ENCODE assay signal across 8 cellular contexts in genomic region chr19:46000497-46001246, GRCh38. TPM values are rescaled to one million over a fixed set of nuclear protein-coding genes. Genes with fewer than 3 reads are reported as not detected.
DNase-seq lines count a peak whose midpoint lies in the region; ATAC-seq and TF ChIP-seq lines count a peak whose summit lies in the region.

No MANE protein-coding gene starts in this region.

- H3K4me3 Mint-ChIP-seq in WTC11 = peak overlapping the region; percentile 85

- no peak for TF ChIP-seq POLR2A in uterus (IDR thresholded peaks at IDR 0.05)

- TF ChIP-seq CTCF in WTC11 (IDR thresholded peaks at IDR 0.05) (no peak), brain microvascular endothelial cell (IDR thresholded peaks at IDR 0.05; ENCODE audit: low read depth, low read length, missing control alignments) (no peak), uterus (IDR thresholded peaks at IDR 0.05) (no peak)

- H3K9me3 Mint-ChIP-seq in WTC11 = no peaks in the 10 kb centered on the region

- peaks cover 11% of the 10 kb centered on the region for H3K36me3 Mint-ChIP-seq in WTC11

- CTCF ChIA-PET in WTC11 (lab: Charles Lee) = no interaction called here

- peaks cover 6% of the 10 kb centered on the region; the same call in 1 of the 2 replicates for H3K27me3 Mint-ChIP-seq in WTC11 (ENCODE audit: low read depth)

- POLR2A ChIA-PET in WTC11 (lab: Charles Lee) = no interaction called here

- peaks cover 0 to 7% of the 10 kb centered on the region in 2 donors for H3K4me1 ChIP-seq in uterus

- H3K4me1 Mint-ChIP-seq in WTC11 = peaks cover 22% of the 10 kb centered on the region

- no peaks in the 10 kb centered on the region for H3K9me3 ChIP-seq in uterus

- H3K36me3 ChIP-seq in brain microvascular endothelial cell (replicated peaks) = peaks cover 2% of the 10 kb centered on the region
- no peaks in the 10 kb centered on the region for H3K36me3 ChIP-seq in uterus

- ATAC-seq in HG02870 (IDR thresholded peaks at IDR 0.05; ENCODE audit: unreplicated experiment) (peak; percentile 50), WTC11 (peak; percentile 84), left colon (peak; percentile 96)

- intact Hi-C loops in left colon (cut with DNase I, micrococcal nuclease) = no loop called here
- intact Hi-C loops in uterus (cut with DNase I; ENCODE audit: low total_unique reads) = no loop called here

- H3K27me3 ChIP-seq in brain microvascular endothelial cell (replicated peaks) (no peaks in the 10 kb centered on the region), uterus (no peaks in the 10 kb centered on the region)

- 0 out of 2 replicates have a peak overlapping the region, but pooled peaks have one; percentile 41 for H3K27ac Mint-ChIP-seq in WTC11

- H3K27ac ChIP-seq in brain microvascular endothelial cell (no peak overlapping the region), uterus (no peak overlapping the region)

- DNase-seq in WTC11 (ENCODE audit: low spot score) (peak; percentile 74), brain microvascular endothelial cell (no peak), left colon (peak; percentile 58 to 84), uterus (no peak), HCEC 1CT (no peak), cortex of kidney (lab: John Stamatoyannopoulos, UW) (no peak)
- DNase-seq in stimulated activated CD8-positive, alpha-beta memory T cell treated with anti-CD3 and anti-CD28 coated beads, Interleukin-15, amount 100 ng/mL, for 1 hour (ENCODE audit: low read depth) = peak; percentile 57

- in situ Hi-C loops in brain microvascular endothelial cell (cut with HindIII; ENCODE audit: low pct_ligation_motif_present, low sequenced_read_pairs) = no loop called here

- H3K4me3 ChIP-seq in brain microvascular endothelial cell (ENCODE audit: low read depth, low read length) = peak overlapping the region; percentile 17
- no peak overlapping the region for H3K4me3 ChIP-seq in uterus

TF ChIP-seq in WTC11, 78 proteins besides CTCF, POLR2A, EP300 and RAD21:
- TF ChIP-seq, protein P1, sequence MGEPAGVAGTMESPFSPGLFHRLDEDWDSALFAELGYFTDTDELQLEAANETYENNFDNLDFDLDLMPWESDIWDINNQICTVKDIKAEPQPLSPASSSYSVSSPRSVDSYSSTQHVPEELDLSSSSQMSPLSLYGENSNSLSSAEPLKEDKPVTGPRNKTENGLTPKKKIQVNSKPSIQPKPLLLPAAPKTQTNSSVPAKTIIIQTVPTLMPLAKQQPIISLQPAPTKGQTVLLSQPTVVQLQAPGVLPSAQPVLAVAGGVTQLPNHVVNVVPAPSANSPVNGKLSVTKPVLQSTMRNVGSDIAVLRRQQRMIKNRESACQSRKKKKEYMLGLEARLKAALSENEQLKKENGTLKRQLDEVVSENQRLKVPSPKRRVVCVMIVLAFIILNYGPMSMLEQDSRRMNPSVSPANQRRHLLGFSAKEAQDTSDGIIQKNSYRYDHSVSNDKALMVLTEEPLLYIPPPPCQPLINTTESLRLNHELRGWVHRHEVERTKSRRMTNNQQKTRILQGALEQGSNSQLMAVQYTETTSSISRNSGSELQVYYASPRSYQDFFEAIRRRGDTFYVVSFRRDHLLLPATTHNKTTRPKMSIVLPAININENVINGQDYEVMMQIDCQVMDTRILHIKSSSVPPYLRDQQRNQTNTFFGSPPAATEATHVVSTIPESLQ (CRISPR knock-in tag; IDR thresholded peaks at IDR 0.05) = no peak
- TF ChIP-seq ZNF232 (CRISPR knock-in tag; IDR thresholded peaks at IDR 0.05) (no peak), GABPB1 (CRISPR knock-in tag; IDR thresholded peaks at IDR 0.05) (no peak), JUN (CRISPR knock-in tag; IDR thresholded peaks at IDR 0.05) (no peak), FOXP1 (CRISPR knock-in tag; IDR thresholded peaks at IDR 0.05; ENCODE audit: borderline replicate concordance) (no peak), SP1 (CRISPR knock-in tag; conservative IDR thresholded peaks at IDR 0.05) (peak; percentile 55), ATF3 (CRISPR knock-in tag; conservative IDR thresholded peaks at IDR 0.05) (no peak)
- TF ChIP-seq, protein P2, sequence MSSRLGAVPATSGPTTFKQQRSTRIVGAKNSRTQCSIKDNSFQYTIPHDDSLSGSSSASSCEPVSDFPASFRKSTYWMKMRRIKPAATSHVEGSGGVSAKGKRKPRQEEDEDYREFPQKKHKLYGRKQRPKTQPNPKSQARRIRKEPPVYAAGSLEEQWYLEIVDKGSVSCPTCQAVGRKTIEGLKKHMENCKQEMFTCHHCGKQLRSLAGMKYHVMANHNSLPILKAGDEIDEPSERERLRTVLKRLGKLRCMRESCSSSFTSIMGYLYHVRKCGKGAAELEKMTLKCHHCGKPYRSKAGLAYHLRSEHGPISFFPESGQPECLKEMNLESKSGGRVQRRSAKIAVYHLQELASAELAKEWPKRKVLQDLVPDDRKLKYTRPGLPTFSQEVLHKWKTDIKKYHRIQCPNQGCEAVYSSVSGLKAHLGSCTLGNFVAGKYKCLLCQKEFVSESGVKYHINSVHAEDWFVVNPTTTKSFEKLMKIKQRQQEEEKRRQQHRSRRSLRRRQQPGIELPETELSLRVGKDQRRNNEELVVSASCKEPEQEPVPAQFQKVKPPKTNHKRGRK (CRISPR knock-in tag; IDR thresholded peaks at IDR 0.05; ENCODE audit: borderline replicate concordance) = no peak
- TF ChIP-seq, protein P3, sequence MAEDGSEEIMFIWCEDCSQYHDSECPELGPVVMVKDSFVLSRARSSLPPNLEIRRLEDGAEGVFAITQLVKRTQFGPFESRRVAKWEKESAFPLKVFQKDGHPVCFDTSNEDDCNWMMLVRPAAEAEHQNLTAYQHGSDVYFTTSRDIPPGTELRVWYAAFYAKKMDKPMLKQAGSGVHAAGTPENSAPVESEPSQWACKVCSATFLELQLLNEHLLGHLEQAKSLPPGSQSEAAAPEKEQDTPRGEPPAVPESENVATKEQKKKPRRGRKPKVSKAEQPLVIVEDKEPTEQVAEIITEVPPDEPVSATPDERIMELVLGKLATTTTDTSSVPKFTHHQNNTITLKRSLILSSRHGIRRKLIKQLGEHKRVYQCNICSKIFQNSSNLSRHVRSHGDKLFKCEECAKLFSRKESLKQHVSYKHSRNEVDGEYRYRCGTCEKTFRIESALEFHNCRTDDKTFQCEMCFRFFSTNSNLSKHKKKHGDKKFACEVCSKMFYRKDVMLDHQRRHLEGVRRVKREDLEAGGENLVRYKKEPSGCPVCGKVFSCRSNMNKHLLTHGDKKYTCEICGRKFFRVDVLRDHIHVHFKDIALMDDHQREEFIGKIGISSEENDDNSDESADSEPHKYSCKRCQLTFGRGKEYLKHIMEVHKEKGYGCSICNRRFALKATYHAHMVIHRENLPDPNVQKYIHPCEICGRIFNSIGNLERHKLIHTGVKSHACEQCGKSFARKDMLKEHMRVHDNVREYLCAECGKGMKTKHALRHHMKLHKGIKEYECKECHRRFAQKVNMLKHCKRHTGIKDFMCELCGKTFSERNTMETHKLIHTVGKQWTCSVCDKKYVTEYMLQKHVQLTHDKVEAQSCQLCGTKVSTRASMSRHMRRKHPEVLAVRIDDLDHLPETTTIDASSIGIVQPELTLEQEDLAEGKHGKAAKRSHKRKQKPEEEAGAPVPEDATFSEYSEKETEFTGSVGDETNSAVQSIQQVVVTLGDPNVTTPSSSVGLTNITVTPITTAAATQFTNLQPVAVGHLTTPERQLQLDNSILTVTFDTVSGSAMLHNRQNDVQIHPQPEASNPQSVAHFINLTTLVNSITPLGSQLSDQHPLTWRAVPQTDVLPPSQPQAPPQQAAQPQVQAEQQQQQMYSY (CRISPR knock-in tag; IDR thresholded peaks at IDR 0.05) = 0 out of 2 replicates have a peak, but pooled peaks have one; percentile 18

RNA-seq across cellular contexts. Expression of gene CCDC61, which starts 5.4 kb away (rescaled TPM):
- total RNA-seq in WTC11 (2021) (25.2 to 33.7 TPM (median 26.6 TPM) in 3 replicates), left colon (10 to 100 TPM; 16.4 to 20.6 TPM), uterus (10 to 100 TPM in 2 of 4 donors, 1 to 10 TPM in 2; 1.2 to 21.5 (median 10.1) TPM)

RNA-seq across cellular contexts. Expression of gene PGLYRP1, which starts 22.2 kb away (rescaled TPM):
- total RNA-seq in WTC11 (2021) = not detected in 3 replicates
- not detected for total RNA-seq in left colon
- total RNA-seq in uterus = not detected

RNA-seq across cellular contexts. Expression of gene NOVA2, which starts 27.0 kb away (rescaled TPM):
- 11.3 to 15.6 TPM (median 15.4 TPM) in 3 replicates for total RNA-seq in WTC11 (2021)
- 1 to 10 TPM in 1 of 2 donors, under 1 TPM in 1; 0.79 to 1.2 TPM for total RNA-seq in left colon
- 10 to 100 TPM in 1 of 4 donors, 1 to 10 TPM in 3; 1.5 to 17.6 (median 2.4) TPM for total RNA-seq in uterus

RNA-seq across cellular contexts. Expression of gene IGFL4, which starts 40.1 kb away (rescaled TPM):
- total RNA-seq in WTC11 (2021) (0.20 to 0.37 TPM (median 0.34 TPM) in 3 replicates), left colon (not detected), uterus (not detected)

Comparison
In these comparisons a context has a peak if more than half of its experiments do, and no peak if none do; other contexts are left out.
1. DNase-seq: peak in WTC11 (single experiment), left colon (2 of 2) and stimulated activated CD8-positive, alpha-beta memory T cell treated with anti-CD3 and anti-CD28 coated beads, Interleukin-15, amount 100 ng/mL, for 1 hour (single experiment); none in brain microvascular endothelial cell (single experiment), uterus (0 of 2), HCEC 1CT (single experiment) and cortex of kidney (single experiment).
2. Peak in every context shown above with its lines, with median percentiles within 50 percentile points of each other: ATAC-seq.